In the genomic region with DNA sequence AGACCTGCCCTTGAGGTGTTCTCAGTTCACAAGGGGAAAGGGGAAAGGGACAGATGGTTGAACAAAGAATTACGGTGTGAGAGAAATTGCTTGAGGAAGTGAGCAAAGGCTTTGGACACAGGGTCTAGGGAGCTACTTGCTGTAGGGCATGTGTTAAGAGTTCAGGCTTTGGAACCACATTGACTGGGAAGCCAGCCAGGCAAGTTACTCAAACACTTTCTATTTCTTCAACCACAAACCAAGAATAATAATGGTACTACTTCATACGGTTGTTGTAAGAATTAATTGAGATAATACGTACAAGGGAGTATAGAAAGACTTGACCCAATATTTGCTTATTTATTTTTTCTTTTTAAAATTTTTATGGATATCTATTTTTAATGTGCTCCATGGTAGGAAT, we compare ENCODE assay signal across 8 cellular contexts. TPM values are rescaled to one million over a fixed set of nuclear protein-coding genes. Genes with fewer than 3 reads are reported as not detected.
A peak's percentile ranks its signal among the peaks of the same experiment; 100 is the strongest.
DNase-seq lines count a peak whose midpoint lies in the region; TF ChIP-seq lines count a peak whose summit lies in the region.

No MANE protein-coding gene starts in this region.

- peak; percentile 95 for DNase-seq in GF-D8 (lab: John Stamatoyannopoulos, UW)
- peak; percentile 96 for DNase-seq in GM23248
- DNase-seq in KBM-7, result peak; percentile 90
- peak; percentile 37 for DNase-seq in brain pericyte (ENCODE audit: low read depth, low spot score)
- no peak for DNase-seq in nephron progenitor cell
- DNase-seq in NCI-H146 (lab: John Stamatoyannopoulos, UW), result no peak
- DNase-seq in NCI-H526 (lab: John Stamatoyannopoulos, UW), result no peak
- DNase-seq in D341Med (ENCODE audit: low spot score), result no peak

- H3K27me3 Mint-ChIP-seq in nephron progenitor cell (ENCODE audit: low read depth, poor library complexity), result no peaks in the 10 kb centered on the region

- H3K36me3 ChIP-seq in GM23248 (ENCODE audit: low read depth), result no peaks in the 10 kb centered on the region

- H3K9me3 Mint-ChIP-seq in nephron progenitor cell, result no peaks in the 10 kb centered on the region

- no peaks in the 10 kb centered on the region for H3K9me2 ChIP-seq in GM23248 (ENCODE audit: insufficient read depth)

- H3K9ac ChIP-seq in GM23248, result no peak overlapping the region

- peaks cover 57% of the 10 kb centered on the region for H4K20me1 ChIP-seq in GM23248 (ENCODE audit: insufficient read depth)

- H3K27me3 ChIP-seq in GM23248 (replicated peaks; ENCODE audit: insufficient read depth), result no peaks in the 10 kb centered on the region

- no peak for TF ChIP-seq CTCF in nephron progenitor cell (IDR thresholded peaks at IDR 0.05)

- H3K27ac Mint-ChIP-seq in nephron progenitor cell, result peak overlapping the region; percentile 76

- H3K36me3 Mint-ChIP-seq in nephron progenitor cell (ENCODE audit: low read depth), result peaks cover 10% of the 10 kb centered on the region

- H3K4me2 ChIP-seq in GM23248 (ENCODE audit: unreplicated experiment), result peak overlapping the region; percentile 59

- H3K4me3 ChIP-seq in GM23248, result peak overlapping the region; percentile 42

- no peak overlapping the region for H3K4me3 Mint-ChIP-seq in nephron progenitor cell

- peaks cover 57% of the 10 kb centered on the region for H3K4me1 Mint-ChIP-seq in nephron progenitor cell

- peaks cover 82% of the 10 kb centered on the region for H3K79me2 ChIP-seq in GM23248 (ENCODE audit: insufficient read depth)

- H3K9me3 ChIP-seq in GM23248 (ENCODE audit: low read depth), result no peaks in the 10 kb centered on the region

- H3K27ac ChIP-seq in GM23248, result peak overlapping the region; percentile 32; the same call in 1 of the 2 replicates

- peaks cover 37% of the 10 kb centered on the region for H3K4me1 ChIP-seq in GM23248 (ENCODE audit: insufficient read depth)

- 1 to 4% methylated on average over 3 of the region's 3 CpGs for WGBS in GM23248 (ENCODE audit: low coverage in 1 of 2, low lambda C conversion rate in 2 of 2, missing lambda C conversion rate in 2 of 2), 2 experiments

- in situ Hi-C loops in GM23248 (cut with MboI), result no loop called here
- in situ Hi-C loops in KBM-7 (cut with MboI; ENCODE audit: low pct_unique_long_range_greater_than_20kb, low sequenced_read_pairs), result no loop called here

- H2AFZ ChIP-seq in GM23248, result no peak overlapping the region

- H3F3A ChIP-seq in GM23248 (ENCODE audit: insufficient read depth), result peaks cover 41% of the 10 kb centered on the region

RNA-seq across cellular contexts. Expression of a gene that starts 26.6 kb away (rescaled TPM):
- total RNA-seq in GM23248 (2014; rRNA removed; shearing (Covaris generic)), result 49.1 and 65.4 TPM in 2 replicates
- 108 and 110 TPM in 2 replicates for polyA plus RNA-seq in GM23248 (2016; fragmentation: Nextera tagmentation; extraction: Ambion mirVana)

Comparison
In these comparisons a context has a peak if more than half of its experiments do, and no peak if none do; other contexts are left out.
1. DNase-seq: peak in GF-D8 (single experiment), GM23248 (single experiment), KBM-7 (single experiment) and brain pericyte (single experiment); none in nephron progenitor cell (single experiment), NCI-H146 (single experiment), NCI-H526 (0 of 2) and D341Med (single experiment).